ENCODE assay signal across 8 cellular contexts in genomic region chr19:45470147-45471081, GRCh38. TPM values are rescaled to one million over a fixed set of nuclear protein-coding genes. Genes with fewer than 3 reads are reported as not detected.
DNase-seq lines count a peak whose midpoint lies in the region; ATAC-seq and TF ChIP-seq lines count a peak whose summit lies in the region.

No MANE protein-coding gene starts in this region.

- peak overlapping the region; percentile 98 for H3K27ac ChIP-seq in CD4-positive, alpha-beta memory T cell (ENCODE audit: low read depth, low read length)
- H3K27ac ChIP-seq in PC-3 (ENCODE audit: low read length) (peak overlapping the region; percentile 46), mesenchymal stem cell (ENCODE audit: low read length, poor library complexity, severe bottlenecking) (no peak overlapping the region), urinary bladder (ENCODE audit: low read depth) (peak overlapping the region; percentile 73)

- no peaks in the 10 kb centered on the region for H3K79me1 ChIP-seq in mesenchymal stem cell (replicated peaks; ENCODE audit: low read length, poor library complexity, severe bottlenecking)

- no peak overlapping the region for H2BK120ac ChIP-seq in mesenchymal stem cell (ENCODE audit: low read depth, low read length)

- H3K27me3 ChIP-seq in CD4-positive, alpha-beta memory T cell (ENCODE audit: insufficient read depth, low read length), result no peaks in the 10 kb centered on the region
- no peaks in the 10 kb centered on the region for H3K27me3 ChIP-seq in PC-3 (ENCODE audit: low read length)
- peaks cover 0 to 24% of the 10 kb centered on the region in 2 experiments for H3K27me3 ChIP-seq in mesenchymal stem cell (ENCODE audit: control insufficient read depth in 1 of 2, insufficient read depth in 1 of 2, low read length in 2 of 2)

- H3K36me3 ChIP-seq in CD4-positive, alpha-beta memory T cell (ENCODE audit: insufficient read depth, low read length), result no peaks in the 10 kb centered on the region
- H3K36me3 ChIP-seq in PC-3 (ENCODE audit: low read depth, low read length), result no peaks in the 10 kb centered on the region
- peaks cover 2 to 11% of the 10 kb centered on the region in 2 experiments for H3K36me3 ChIP-seq in mesenchymal stem cell (ENCODE audit: control insufficient read depth in 1 of 2, insufficient read depth in 2 of 2, low read depth in 1 of 2, low read length in 2 of 2)
- no peaks in the 10 kb centered on the region for H3K36me3 ChIP-seq in urinary bladder (ENCODE audit: insufficient read depth)

- H3K9me2 ChIP-seq in PC-3 (replicated peaks; ENCODE audit: low read length), result no peaks in the 10 kb centered on the region

- peaks cover 16% of the 10 kb centered on the region for H3K79me2 ChIP-seq in PC-3 (ENCODE audit: low read length)

- no peak overlapping the region for H3K23ac ChIP-seq in mesenchymal stem cell (ENCODE audit: low read length in 2 of 2)

- DNase-seq in CD4-positive, alpha-beta memory T cell, result peak in 2 of 5 donors; percentile 27 to 76
- DNase-seq in PC-3 (peak; percentile 84), MCF 10A (ENCODE audit: unreplicated experiment) (peak; percentile 33), mesenchymal stem cell (peak; percentile 83), HUDEP-2 (lab: John Stamatoyannopoulos, UW; ENCODE audit: unreplicated experiment in 76 of 76) (no peak), NCI-H1694 (lab: John Stamatoyannopoulos, UW) (no peak)

- BruUV-seq in PC-3 (replicated peaks; lab: Mats Ljungman, UMichigan) (no TSS peak), MCF 10A (replicated peaks; lab: Mats Ljungman, UMichigan) (no TSS peak)

- H3K27me3 Mint-ChIP-seq in CD4-positive, alpha-beta memory T cell, result peaks cover 3 to 4% of the 10 kb centered on the region in 2 donors
- no peaks in the 10 kb centered on the region for H3K27me3 Mint-ChIP-seq in MCF 10A (ENCODE audit: insufficient read depth, unreplicated experiment)

- H3K14ac ChIP-seq in mesenchymal stem cell (ENCODE audit: low read length in 2 of 2), result peak overlapping the region in 1 of 2 experiments; percentile 38

- POLR2A ChIA-PET in CD4-positive, alpha-beta memory T cell (lab: Charles Lee; ENCODE audit: partially characterized antibody), result interaction anchor here (1.0 to 8.5 kb wide), 9 partner anchors 7 to 66 kb away, joined by 3 to 240 read pairs (median 7); partner anchors contain the start of genes ERCC1 and PPP1R13L
- POLR2A ChIA-PET in PC-3 (lab: Charles Lee; ENCODE audit: unreplicated experiment), result no interaction called here
- POLR2A ChIA-PET in MCF 10A (lab: Yijun Ruan, JAX), result interaction anchor here (0.6 to 6.5 kb wide), 16 partner anchors 8 to 298 kb away, joined by 3 to 148 read pairs (median 8); partner anchors contain the start of genes ERCC1, PPP1R13L and SIX5

- peak overlapping the region; percentile 89; the same call in 1 of the 2 replicates for H3K9ac ChIP-seq in PC-3 (ENCODE audit: low read length)
- H3K9ac ChIP-seq in mesenchymal stem cell (ENCODE audit: low read length), result peak overlapping the region; percentile 99

- peak overlapping the region; percentile 93 to 96 (median 95) for H3K4me3 Mint-ChIP-seq in CD4-positive, alpha-beta memory T cell
- peak overlapping the region; percentile 82 for H3K4me3 Mint-ChIP-seq in MCF 10A (ENCODE audit: unreplicated experiment)

- TF ChIP-seq CTCF in PC-3 (conservative IDR thresholded peaks at IDR 0.05; ENCODE audit: low read depth, low read length) (no peak), MCF 10A (IDR thresholded peaks at IDR 0.05; ENCODE audit: unreplicated experiment) (no peak)

- H2BK15ac ChIP-seq in mesenchymal stem cell (ENCODE audit: low read depth, poor library complexity, severe bottlenecking), result no peak overlapping the region

- CTCF ChIA-PET in CD4-positive, alpha-beta memory T cell (lab: Charles Lee; ENCODE audit: partially characterized antibody), result interaction anchor here (1.1 to 5.2 kb wide), 6 partner anchors 9 to 172 kb away, joined by 5 to 65 read pairs (median 30); no protein-coding TSS in a partner anchor
- CTCF ChIA-PET in PC-3 (lab: Charles Lee) (interaction anchor here (1.9 kb wide), 1 partner anchor 8 kb away, joined by 9 read pairs; no protein-coding TSS in a partner anchor), MCF 10A (lab: Yijun Ruan, JAX) (interaction anchor here (1.0 to 4.9 kb wide), 6 partner anchors 7 to 42 kb away, joined by 3 to 36 read pairs (median 10); no protein-coding TSS in a partner anchor)

- H3K9me3 Mint-ChIP-seq in CD4-positive, alpha-beta memory T cell, result peaks cover 0 to 63% (median 0%) of the 10 kb centered on the region in 8 donors
- H3K9me3 Mint-ChIP-seq in MCF 10A (ENCODE audit: unreplicated experiment), result no peaks in the 10 kb centered on the region

- H4K20me1 ChIP-seq in PC-3 (ENCODE audit: low read length), result peaks cover 33% of the 10 kb centered on the region

- H2AK5ac ChIP-seq in mesenchymal stem cell (ENCODE audit: low read length, severe bottlenecking), result no peak overlapping the region

- H2BK12ac ChIP-seq in mesenchymal stem cell (ENCODE audit: low read length in 2 of 2), result peak overlapping the region in 1 of 2 experiments; percentile 0

- H2BK5ac ChIP-seq in mesenchymal stem cell (ENCODE audit: low read depth, low read length, poor library complexity, severe bottlenecking), result no peak overlapping the region

- no peaks in the 10 kb centered on the region for H3F3A ChIP-seq in PC-3 (ENCODE audit: low read length, unreplicated experiment)

- 95% methylated on average over 25 of the region's 40 CpGs for WGBS in mesenchymal stem cell
- 70% methylated on average over 40 of the region's 40 CpGs for WGBS in urinary bladder

- peak overlapping the region; percentile 97 for H3K4me2 ChIP-seq in PC-3 (ENCODE audit: low read length)
- peak overlapping the region; percentile 98 for H3K4me2 ChIP-seq in mesenchymal stem cell (ENCODE audit: low read length, poor library complexity, severe bottlenecking)

- peak overlapping the region in 1 of 2 experiments; percentile 30 for H3K18ac ChIP-seq in mesenchymal stem cell (ENCODE audit: low read depth in 1 of 2, low read length in 2 of 2)

- ATAC-seq in PC-3 (peak; percentile 41), HG02678 (IDR thresholded peaks at IDR 0.05; ENCODE audit: unreplicated experiment) (no peak)

- peaks cover 5 to 61% of the 10 kb centered on the region in 2 donors for H3K36me3 Mint-ChIP-seq in CD4-positive, alpha-beta memory T cell
- H3K36me3 Mint-ChIP-seq in MCF 10A (ENCODE audit: insufficient read depth, unreplicated experiment), result peaks cover 81% of the 10 kb centered on the region

- H4K91ac ChIP-seq in mesenchymal stem cell (ENCODE audit: low read length), result peak overlapping the region; percentile 14

- no peak overlapping the region for H2AFZ ChIP-seq in PC-3 (ENCODE audit: low read length)
- H2AFZ ChIP-seq in mesenchymal stem cell (ENCODE audit: low read depth, low read length), result peak overlapping the region; percentile 58

- no peaks in the 10 kb centered on the region for H3K9me3 ChIP-seq in CD4-positive, alpha-beta memory T cell (ENCODE audit: control insufficient read depth in 1 of 2, low read length in 2 of 2)
- H3K9me3 ChIP-seq in PC-3 (ENCODE audit: low read length) (no peaks in the 10 kb centered on the region), mesenchymal stem cell (ENCODE audit: control insufficient read depth, low read length) (no peaks in the 10 kb centered on the region)

- H3K4me1 Mint-ChIP-seq in CD4-positive, alpha-beta memory T cell, result peaks cover 16 to 83% (median 28%) of the 10 kb centered on the region in 4 donors
- H3K4me1 Mint-ChIP-seq in MCF 10A (ENCODE audit: insufficient read depth, unreplicated experiment), result no peaks in the 10 kb centered on the region

- peak overlapping the region; percentile 93 to 100 for H3K4me3 ChIP-seq in CD4-positive, alpha-beta memory T cell (ENCODE audit: low read length in 2 of 2)
- H3K4me3 ChIP-seq in PC-3 (ENCODE audit: low read length), result peak overlapping the region; percentile 79
- H3K4me3 ChIP-seq in mesenchymal stem cell (ENCODE audit: insufficient read depth in 1 of 2, low read depth in 1 of 2, low read length in 2 of 2), result peak overlapping the region; percentile 7 to 99
- no peak overlapping the region for H3K4me3 ChIP-seq in urinary bladder (ENCODE audit: low read depth, low read length)

- peaks cover 27% of the 10 kb centered on the region for H3K4me1 ChIP-seq in CD4-positive, alpha-beta memory T cell (ENCODE audit: insufficient read depth, low read length)
- H3K4me1 ChIP-seq in PC-3 (ENCODE audit: insufficient read depth, low read length), result peaks cover 11% of the 10 kb centered on the region
- peaks cover 28% of the 10 kb centered on the region for H3K4me1 ChIP-seq in mesenchymal stem cell (ENCODE audit: control insufficient read depth, insufficient read depth, low read depth, low read length)
- no peaks in the 10 kb centered on the region for H3K4me1 ChIP-seq in urinary bladder (ENCODE audit: insufficient read depth)

- H3K4ac ChIP-seq in mesenchymal stem cell (ENCODE audit: low read depth in 1 of 2, low read length in 2 of 2), result peak overlapping the region in 1 of 2 experiments; percentile 36

- peak overlapping the region; percentile 99 to 100 (median 99) for H3K27ac Mint-ChIP-seq in CD4-positive, alpha-beta memory T cell
- H3K27ac Mint-ChIP-seq in MCF 10A (ENCODE audit: low read depth, unreplicated experiment), result peak overlapping the region; percentile 97

- H4K8ac ChIP-seq in mesenchymal stem cell (ENCODE audit: low read length), result peak overlapping the region; percentile 40

- intact Hi-C loops in CD4-positive, alpha-beta memory T cell (cut with micrococcal nuclease), result no loop called here
- intact Hi-C loops in PC-3 (cut with micrococcal nuclease) (no loop called here), MCF 10A (cut with micrococcal nuclease) (no loop called here)

RNA-seq across cellular contexts. Expression of gene FOSB, which starts 2.6 kb away (rescaled TPM):
- 1 to 10 TPM; 4.2 to 4.7 TPM for total RNA-seq in CD4-positive, alpha-beta memory T cell
- 10 to 100 TPM; 12.5 to 17.1 TPM for polyA plus RNA-seq in CD4-positive, alpha-beta memory T cell
- total RNA-seq in PC-3 (2014; rRNA removed) (35.8 and 60.5 TPM in 2 replicates), MCF 10A (2022) (13.3 and 29.3 TPM in 2 replicates), urinary bladder (10.4 TPM)
- 167 TPM for polyA plus RNA-seq in mesenchymal stem cell (2013, experiment 1 of 2)
- 130 TPM for polyA plus RNA-seq in mesenchymal stem cell (2013, experiment 2 of 2)
- polyA plus RNA-seq in urinary bladder, result 128 TPM

RNA-seq across cellular contexts. Expression of gene RTN2, which starts 26.4 kb away (rescaled TPM):
- 1 to 10 TPM in 1 of 2 experiments, under 1 TPM in 1; 0.14 to 1.1 TPM for total RNA-seq in CD4-positive, alpha-beta memory T cell
- polyA plus RNA-seq in CD4-positive, alpha-beta memory T cell, result under 1 TPM in 1 of 2 donors, not detected in 1; 0.48 TPM
- 9.5 and 12.9 TPM in 2 replicates for total RNA-seq in PC-3 (2014; rRNA removed)
- 3.5 and 5.1 TPM in 2 replicates for total RNA-seq in MCF 10A (2022)
- polyA plus RNA-seq in mesenchymal stem cell (2013, experiment 1 of 2), result 30.0 TPM
- 31.0 TPM for polyA plus RNA-seq in mesenchymal stem cell (2013, experiment 2 of 2)
- total RNA-seq in urinary bladder, result 6.0 TPM
- 34.9 TPM for polyA plus RNA-seq in urinary bladder

RNA-seq across cellular contexts. Expression of gene PPM1N, which starts 27.8 kb away (rescaled TPM):
- total RNA-seq in CD4-positive, alpha-beta memory T cell, result 1 to 10 TPM; 5.8 to 7.9 TPM
- 1 to 10 TPM; 3.7 to 4.0 TPM for polyA plus RNA-seq in CD4-positive, alpha-beta memory T cell
- total RNA-seq in PC-3 (2014; rRNA removed), result 2.5 and 4.7 TPM in 2 replicates
- total RNA-seq in MCF 10A (2022), result 0.33 and 0.42 TPM in 2 replicates
- 2.3 TPM for polyA plus RNA-seq in mesenchymal stem cell (2013, experiment 1 of 2)
- polyA plus RNA-seq in mesenchymal stem cell (2013, experiment 2 of 2), result 2.1 TPM
- 0.53 TPM for total RNA-seq in urinary bladder
- 5.3 TPM for polyA plus RNA-seq in urinary bladder

RNA-seq across cellular contexts. Expression of gene VASP, which starts 36.9 kb away (rescaled TPM):
- total RNA-seq in CD4-positive, alpha-beta memory T cell, result 10 to 100 TPM; 89.8 to 92.8 TPM
- polyA plus RNA-seq in CD4-positive, alpha-beta memory T cell, result 10 to 100 TPM; 49.1 to 53.4 TPM
- total RNA-seq in PC-3 (2014; rRNA removed) (120 and 158 TPM in 2 replicates), MCF 10A (2022) (168 and 178 TPM in 2 replicates), urinary bladder (42.6 TPM)
- 106 TPM for polyA plus RNA-seq in mesenchymal stem cell (2013, experiment 1 of 2)
- polyA plus RNA-seq in mesenchymal stem cell (2013, experiment 2 of 2), result 104 TPM
- polyA plus RNA-seq in urinary bladder, result 174 TPM

RNA-seq across cellular contexts. Expression of gene ERCC1, which starts 46.7 kb away (rescaled TPM):
- 10 to 100 TPM; 46.6 to 46.9 TPM for total RNA-seq in CD4-positive, alpha-beta memory T cell
- polyA plus RNA-seq in CD4-positive, alpha-beta memory T cell, result 10 to 100 TPM; 36.2 to 38.3 TPM
- total RNA-seq in PC-3 (2014; rRNA removed) (56.2 and 57.3 TPM in 2 replicates), MCF 10A (2022) (186 and 227 TPM in 2 replicates), urinary bladder (64.0 TPM)
- 96.4 TPM for polyA plus RNA-seq in mesenchymal stem cell (2013, experiment 1 of 2)
- 96.1 TPM for polyA plus RNA-seq in mesenchymal stem cell (2013, experiment 2 of 2)
- 50.3 TPM for polyA plus RNA-seq in urinary bladder

Comparison
In these comparisons a context has a peak if more than half of its experiments do, and no peak if none do; other contexts are left out.
1. DNase-seq: peak in PC-3 (single experiment), MCF 10A (single experiment) and mesenchymal stem cell (single experiment); none in HUDEP-2 (0 of 76) and NCI-H1694 (single experiment).